ENCODE assay signal across 9 cellular contexts in genomic region chr11:10669258-10670033, GRCh38. TPM values are rescaled to one million over a fixed set of nuclear protein-coding genes. Genes with fewer than 3 reads are reported as not detected.
DNase-seq lines count a peak whose midpoint lies in the region; ATAC-seq and TF ChIP-seq lines count a peak whose summit lies in the region.
"Had no signal": no experiment of that assay in that cellular context is flagged by ENCODE, and none has a peak within 500 bp of the region (broad histone marks: within the 10 kb centered on the region; RNA-seq: fewer than 3 reads in every experiment).

No MANE protein-coding gene starts in this region.

- WGBS in body of pancreas, 2 donors: 36 to 41% methylated on average over 5 of the region's 5 CpGs

- no peak for TF ChIP-seq POLR2A in body of pancreas (IDR thresholded peaks at IDR 0.05)

- H3K36me3 ChIP-seq in body of pancreas (replicated peaks in 1 of 2; ENCODE audit: insufficient read depth in 1 of 2, low read depth in 2 of 2): no peaks in the 10 kb centered on the region

- no peaks in the 10 kb centered on the region for H3K9me3 ChIP-seq in body of pancreas

- BruUV-seq in Calu3 (replicated peaks; lab: Mats Ljungman, UMichigan): no TSS peak

- no peaks in the 10 kb centered on the region for H3K36me3 Mint-ChIP-seq in mesothelial cell of epicardium
- H3K36me3 Mint-ChIP-seq in Calu3 (ENCODE audit: insufficient read depth, unreplicated experiment): no peaks in the 10 kb centered on the region

- DNase-seq in AG20443 (ENCODE audit: low spot score): peak; percentile 73
- DNase-seq in NCI-H1694 treated with DMSO at 0.1 percent for 48 hours (lab: John Stamatoyannopoulos, UW): peak; percentile 42
- peak in 2 of 4 donors; percentile 23 to 28 for DNase-seq in body of pancreas
- peak in 1 of 2 experiments; percentile 26 for DNase-seq in mesothelial cell of epicardium (ENCODE audit: low spot score in 2 of 2, unreplicated experiment in 2 of 2)
- no peak for DNase-seq in Calu3
- no peak for DNase-seq in pons (ENCODE audit: low spot score)
- DNase-seq in mucosa of gallbladder (ENCODE audit: low spot score): no peak

- H3K4me1 ChIP-seq in body of pancreas: peaks cover 15% of the 10 kb centered on the region

- H3K4me1 Mint-ChIP-seq in mesothelial cell of epicardium (peaks cover 35% of the 10 kb centered on the region), Calu3 (ENCODE audit: low read depth, unreplicated experiment) (peaks cover 19% of the 10 kb centered on the region)
- H3K4me1 Mint-ChIP-seq: neural crest cell had no signal

- CTCF ChIA-PET in Calu3 (lab: Charles Lee): no interaction called here

- peak; percentile 65 for ATAC-seq in body of pancreas
- ATAC-seq in HG02973 (IDR thresholded peaks at IDR 0.05; ENCODE audit: unreplicated experiment): no peak

- H3K27ac Mint-ChIP-seq in mesothelial cell of epicardium (peak overlapping the region; percentile 62), Calu3 (ENCODE audit: unreplicated experiment) (no peak overlapping the region)

- H3K27me3 Mint-ChIP-seq in mesothelial cell of epicardium (ENCODE audit: low read depth) (peaks cover 6% of the 10 kb centered on the region), Calu3 (ENCODE audit: unreplicated experiment) (peaks cover 15% of the 10 kb centered on the region)

- H3K4me3 Mint-ChIP-seq in mesothelial cell of epicardium (no peak overlapping the region), Calu3 (ENCODE audit: low read depth, unreplicated experiment) (no peak overlapping the region)
- H3K4me3 Mint-ChIP-seq: neural crest cell had no signal

- H3K27ac ChIP-seq in body of pancreas: peak overlapping the region in 1 of 4 donors; percentile 12

- no peaks in the 10 kb centered on the region for H3K27me3 ChIP-seq in body of pancreas

- no peak overlapping the region for H3K4me3 ChIP-seq in body of pancreas

- TF ChIP-seq CTCF in body of pancreas (IDR thresholded peaks at IDR 0.05) (no peak), mesothelial cell of epicardium (IDR thresholded peaks at IDR 0.05; ENCODE audit: unreplicated experiment) (no peak), Calu3 (IDR thresholded peaks at IDR 0.05; ENCODE audit: unreplicated experiment) (no peak)

- intact Hi-C loops in body of pancreas (cut with DNase I): no loop called here
- intact Hi-C loops in Calu3 (cut with micrococcal nuclease; ENCODE audit: unreplicated experiment): no loop called here

- H3K9me3 Mint-ChIP-seq in mesothelial cell of epicardium (peaks cover 7% of the 10 kb centered on the region), Calu3 (ENCODE audit: low read depth, unreplicated experiment) (no peaks in the 10 kb centered on the region)
- H3K9me3 Mint-ChIP-seq: neural crest cell had no signal

RNA-seq across cellular contexts. Expression of gene IRAG1, which starts 24.1 kb away (rescaled TPM):
- total RNA-seq in body of pancreas (10 to 100 TPM in 1 of 2 donors, 1 to 10 TPM in 1; 1.6 to 10.1 TPM), mesothelial cell of epicardium (13.1 to 13.8 TPM (median 13.6 TPM) in 3 replicates), Calu3 (2022) (not detected in 2 replicates), mucosa of gallbladder (112 TPM)

Comparison
In these comparisons a context has a peak if more than half of its experiments do, and no peak if none do; other contexts are left out.
1. DNase-seq: peak in AG20443 (single experiment) and NCI-H1694 treated with DMSO at 0.1 percent for 48 hours (single experiment); none in Calu3 (single experiment), pons (single experiment) and mucosa of gallbladder (single experiment).